In the genomic region with DNA sequence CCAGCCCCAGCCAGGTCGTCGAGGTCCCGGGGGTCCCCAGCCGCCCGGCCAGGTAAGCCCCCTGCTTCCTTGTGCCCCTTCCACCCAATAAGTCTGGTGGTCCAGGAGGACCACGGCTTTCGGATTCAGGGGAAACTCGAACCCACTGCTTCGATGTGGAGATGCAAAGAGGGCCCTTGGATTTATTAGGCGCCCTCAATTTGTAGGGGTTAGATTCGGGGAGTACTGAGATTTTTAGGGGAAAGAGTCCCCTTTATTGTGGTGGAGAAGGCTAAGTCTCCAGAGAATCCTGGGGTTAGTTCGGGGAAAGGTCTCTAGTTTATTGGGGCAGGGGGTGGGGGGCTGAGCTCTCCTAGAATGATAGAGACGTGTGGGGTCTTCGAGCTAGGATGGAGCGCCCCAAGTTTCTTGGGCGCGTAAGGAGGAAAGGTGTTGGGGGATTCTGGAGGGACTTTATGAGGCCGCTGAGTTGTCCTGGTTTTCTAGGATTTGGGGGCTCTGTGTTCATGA, we compare ENCODE assay signal across 8 cellular contexts. TPM values are rescaled to one million over a fixed set of nuclear protein-coding genes. Genes with fewer than 3 reads are reported as not detected.
A peak's percentile ranks its signal among the peaks of the same experiment; 100 is the strongest.
DNase-seq lines count a peak whose midpoint lies in the region; ATAC-seq and TF ChIP-seq lines count a peak whose summit lies in the region.

No MANE protein-coding gene starts in this region.

- H3K27ac ChIP-seq in CD8-positive, alpha-beta T cell (ENCODE audit: low read depth, low read length): no peak overlapping the region
- H3K27ac ChIP-seq in ovary: peak overlapping the region; percentile 63 to 70

- H3K9me3 ChIP-seq in CD8-positive, alpha-beta T cell (ENCODE audit: low read length): no peaks in the 10 kb centered on the region
- no peaks in the 10 kb centered on the region for H3K9me3 ChIP-seq in ovary

- no peaks in the 10 kb centered on the region for H3K9me3 Mint-ChIP-seq in CD8-positive, alpha-beta T cell
- H3K9me3 Mint-ChIP-seq in effector memory CD8-positive, alpha-beta T cell: no peaks in the 10 kb centered on the region

- H3K4me1 ChIP-seq in CD8-positive, alpha-beta T cell (ENCODE audit: insufficient read depth, low read length): peaks cover 56% of the 10 kb centered on the region
- H3K4me1 ChIP-seq in ovary (ENCODE audit: insufficient read depth): peaks cover 4% of the 10 kb centered on the region

- H3K4me3 ChIP-seq in CD8-positive, alpha-beta T cell (ENCODE audit: low read depth, low read length): no peak overlapping the region
- H3K4me3 ChIP-seq in LNCaP clone FGC (ENCODE audit: low read depth, low read length) (peak overlapping the region; percentile 45), ovary (peak overlapping the region; percentile 38)

- H3K27ac Mint-ChIP-seq in CD8-positive, alpha-beta T cell: no peak overlapping the region
- no peak overlapping the region for H3K27ac Mint-ChIP-seq in effector memory CD8-positive, alpha-beta T cell

- H3K27me3 ChIP-seq in CD8-positive, alpha-beta T cell (ENCODE audit: insufficient read depth, low read length): peaks cover 35% of the 10 kb centered on the region
- no peaks in the 10 kb centered on the region for H3K27me3 ChIP-seq in ovary

- intact Hi-C loops in CD8-positive, alpha-beta T cell (cut with DNase I, micrococcal nuclease): no loop called here
- intact Hi-C loops in ovary (cut with DNase I): loop anchor here (5.0 to 10.0 kb wide), 4 partner anchors 63 to 293 kb away; a partner anchor contains a TSS

- H3K36me3 Mint-ChIP-seq in CD8-positive, alpha-beta T cell: no peaks in the 10 kb centered on the region
- H3K36me3 Mint-ChIP-seq in effector memory CD8-positive, alpha-beta T cell (ENCODE audit: insufficient read depth): peaks cover 3% of the 10 kb centered on the region

- no peak for DNase-seq in CD8-positive, alpha-beta T cell
- no peak for DNase-seq in LNCaP clone FGC (ENCODE audit: low read depth)
- DNase-seq in effector memory CD8-positive, alpha-beta T cell: no peak
- no peak for DNase-seq in ovary
- DNase-seq in epidermal melanocyte (ENCODE audit: insufficient read length, low spot score): no peak
- no peak for DNase-seq in DMS 273 treated with DMSO at 0.1 percent for 48 hours (lab: John Stamatoyannopoulos, UW)

- ATAC-seq in CD8-positive, alpha-beta T cell: no peak
- no peak for ATAC-seq in effector memory CD8-positive, alpha-beta T cell (replicated peaks)
- ATAC-seq in GM18517 (IDR thresholded peaks at IDR 0.05; ENCODE audit: unreplicated experiment) (no peak), HG03025 (IDR thresholded peaks at IDR 0.05; ENCODE audit: low FRiP score, unreplicated experiment) (no peak)

- H3K4me3 Mint-ChIP-seq in CD8-positive, alpha-beta T cell: peak overlapping the region; percentile 39
- peak overlapping the region; percentile 27 to 43 for H3K4me3 Mint-ChIP-seq in effector memory CD8-positive, alpha-beta T cell

- peaks cover 43% of the 10 kb centered on the region for H3K4me1 Mint-ChIP-seq in CD8-positive, alpha-beta T cell (ENCODE audit: low read depth)
- H3K4me1 Mint-ChIP-seq in effector memory CD8-positive, alpha-beta T cell (ENCODE audit: low read depth in 2 of 2): peaks cover 35 to 37% of the 10 kb centered on the region in 2 donors

- no peak for TF ChIP-seq EP300 in ovary (IDR thresholded peaks at IDR 0.05)

- TF ChIP-seq POLR2A in ovary (IDR thresholded peaks at IDR 0.05): no peak

- CTCF ChIA-PET in CD8-positive, alpha-beta T cell (lab: Charles Lee): interaction anchor here (0.9 to 3.1 kb wide), 4 partner anchors 13 to 134 kb away, joined by 3 to 13 read pairs (median 8); no protein-coding TSS in a partner anchor

- peaks cover 31% of the 10 kb centered on the region for H3K27me3 Mint-ChIP-seq in CD8-positive, alpha-beta T cell (ENCODE audit: low read depth)
- peaks cover 29 to 61% of the 10 kb centered on the region in 2 donors for H3K27me3 Mint-ChIP-seq in effector memory CD8-positive, alpha-beta T cell

- WGBS in ovary, 3 donors: 9 to 12% (median 11%) methylated on average over 18 of the region's 18 CpGs

- TF ChIP-seq CTCF in CD8-positive, alpha-beta T cell (IDR thresholded peaks at IDR 0.05): no peak
- TF ChIP-seq CTCF in LNCaP clone FGC (IDR thresholded peaks at IDR 0.05; ENCODE audit: control insufficient read depth, extremely low read depth, insufficient read depth) (no peak), ovary (IDR thresholded peaks at IDR 0.05) (no peak)

- POLR2A ChIA-PET in CD8-positive, alpha-beta T cell (lab: Charles Lee): no interaction called here

- no peaks in the 10 kb centered on the region for H3K36me3 ChIP-seq in CD8-positive, alpha-beta T cell (ENCODE audit: insufficient read depth, low read length)
- no peaks in the 10 kb centered on the region for H3K36me3 ChIP-seq in ovary

RNA-seq across cellular contexts. Expression of a gene that starts 3.8 kb away (rescaled TPM):
- total RNA-seq in CD8-positive, alpha-beta T cell: 100 to 1,000 TPM in 1 of 2 experiments, 10 to 100 TPM in 1; 86.0 to 107 TPM
- 100 to 1,000 TPM; 214 to 840 (median 547) TPM for total RNA-seq in ovary
- polyA plus RNA-seq in ovary: 100 to 1,000 TPM; 152 to 488 TPM

RNA-seq across cellular contexts. Expression of a gene that starts 20.7 kb away (rescaled TPM):
- 10 to 100 TPM; 93.8 to 95.3 TPM for total RNA-seq in CD8-positive, alpha-beta T cell
- total RNA-seq in ovary: 10 to 100 TPM; 23.4 to 48.7 (median 33.8) TPM
- 10 to 100 TPM; 16.3 to 34.8 TPM for polyA plus RNA-seq in ovary

Comparison
In these comparisons a context has a peak if more than half of its experiments do, and no peak if none do; other contexts are left out.
1. intact Hi-C loops: an anchor here in ovary (5.0 to 10.0 kb wide); none called in CD8-positive, alpha-beta T cell.